ENCODE assay signal across 16 cellular contexts in the genomic region with DNA sequence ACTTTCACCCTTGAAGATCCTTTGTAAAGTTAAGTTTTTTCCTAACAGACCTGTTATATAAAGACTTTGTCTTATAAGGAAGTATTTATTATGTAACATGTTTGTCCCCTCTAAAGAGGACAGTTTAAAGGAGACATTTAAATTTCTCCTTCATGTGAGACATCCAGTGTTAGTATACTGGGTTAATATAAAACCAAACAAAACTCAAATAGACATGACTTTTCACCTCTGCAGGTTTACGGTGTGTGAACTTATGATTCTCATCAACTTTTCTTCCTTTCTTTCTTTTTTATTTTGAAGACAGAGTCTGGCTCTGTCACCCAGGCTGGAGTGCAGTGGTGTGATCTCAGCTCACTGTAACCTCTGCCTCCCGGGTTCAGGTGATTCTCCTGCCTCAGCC.
"Had no signal": no experiment of that assay in that cellular context is flagged by ENCODE, and none has a peak within 500 bp of the region (broad histone marks: within the 10 kb centered on the region; RNA-seq: fewer than 3 reads in every experiment).

No MANE protein-coding gene starts in this region.

- H2AFZ ChIP-seq: hepatocyte had no signal

- H3K36me3 ChIP-seq: gastroesophageal sphincter, heart left ventricle, neutrophil, pancreas, thyroid gland, vagina had no signal

- H3K4me3 ChIP-seq: gastroesophageal sphincter, heart left ventricle, hepatocyte, lung, pancreas, smooth muscle cell, thyroid gland, vagina had no signal

- H3K27ac ChIP-seq: foreskin keratinocyte, gastroesophageal sphincter, heart left ventricle, hepatocyte, neutrophil, pancreas, thyroid gland, vagina had no signal

- DNase-seq: cortex of kidney had no signal

- H3K79me2 ChIP-seq: hepatocyte had no signal

- H3K4me1 ChIP-seq: foreskin keratinocyte, heart left ventricle, pancreas, thyroid gland, vagina had no signal

- H3K9me3 Mint-ChIP-seq: effector memory CD8-positive, alpha-beta T cell; natural killer cell; neural crest cell; stimulated activated naive CD8-positive, alpha-beta T cell treated with anti-CD3 and anti-CD28 coated beads, Interleukin-15, amount 100 ng/mL, for 72 hours had no signal

- H3K27me3 ChIP-seq: hepatocyte, pancreas, thyroid gland, vagina had no signal

- H3K36me3 Mint-ChIP-seq: memory B cell, natural killer cell had no signal

- H3K27ac Mint-ChIP-seq: memory B cell; natural killer cell; stimulated activated naive CD8-positive, alpha-beta T cell treated with anti-CD3 and anti-CD28 coated beads, Interleukin-15, amount 100 ng/mL, for 72 hours had no signal

- H3K4me2 ChIP-seq: hepatocyte, smooth muscle cell had no signal

- H3K4me3 Mint-ChIP-seq: effector memory CD8-positive, alpha-beta T cell; memory B cell; natural killer cell; neural crest cell; stimulated activated naive CD8-positive, alpha-beta T cell treated with anti-CD3 and anti-CD28 coated beads, Interleukin-15, amount 100 ng/mL, for 72 hours had no signal

- H3K9me3 ChIP-seq: gastroesophageal sphincter, heart left ventricle, neutrophil, pancreas, thyroid gland, vagina had no signal

- H3K4me1 Mint-ChIP-seq: stimulated activated naive CD8-positive, alpha-beta T cell treated with anti-CD3 and anti-CD28 coated beads, Interleukin-15, amount 100 ng/mL, for 72 hours had no signal
